9 cellular contexts compared by ENCODE assay signal in genomic region chr4:997375-998071, GRCh38. TPM values are rescaled to one million over a fixed set of nuclear protein-coding genes. Genes with fewer than 3 reads are reported as not detected.
DNase-seq lines count a peak whose midpoint lies in the region; ATAC-seq and TF ChIP-seq lines count a peak whose summit lies in the region.
"Had no signal": no experiment of that assay in that cellular context is flagged by ENCODE, and none has a peak within 500 bp of the region (broad histone marks: within the 10 kb centered on the region; RNA-seq: fewer than 3 reads in every experiment).

No MANE protein-coding gene starts in this region.

- TF ChIP-seq CTCF in fibroblast of the aortic adventitia (IDR thresholded peaks at IDR 0.05; ENCODE audit: insufficient read depth, low read length) (no peak), nephron progenitor cell (IDR thresholded peaks at IDR 0.05) (no peak)

- ATAC-seq in GM19455 (IDR thresholded peaks at IDR 0.05; ENCODE audit: unreplicated experiment) = no peak

- H3K36me3 Mint-ChIP-seq in nephron progenitor cell (ENCODE audit: low read depth) = no peaks in the 10 kb centered on the region

- peak; percentile 78 for DNase-seq in AG20443 (ENCODE audit: low spot score)
- DNase-seq in NCI-H69 (lab: John Stamatoyannopoulos, UW) = peak; percentile 27
- DNase-seq in fibroblast of the aortic adventitia (ENCODE audit: low read depth) = no peak
- peak; percentile 64 for DNase-seq in nephron progenitor cell
- DNase-seq in NCI-H2029 (lab: John Stamatoyannopoulos, UW) = no peak
- no peak for DNase-seq in NK-92 (lab: John Stamatoyannopoulos, UW; ENCODE audit: unreplicated experiment)
- no peak for DNase-seq in NCI-H526 treated with DMSO at 0.1 percent for 48 hours (lab: John Stamatoyannopoulos, UW)

- peaks cover 70% of the 10 kb centered on the region for H3K27me3 Mint-ChIP-seq in nephron progenitor cell (ENCODE audit: low read depth, poor library complexity)

- H3K27ac Mint-ChIP-seq in nephron progenitor cell = no peak overlapping the region
- H3K27ac Mint-ChIP-seq: T-helper 2 cell treated with Interferon-gamma antibody and Interleukin-4, amounts not matched to agents 5 μg/mL and 100 μg/mL, for 36 hours had no signal

- H3K4me3 ChIP-seq in fibroblast of the aortic adventitia (ENCODE audit: low read depth, low read length) = peak overlapping the region; percentile 37

- no peaks in the 10 kb centered on the region for H3K9me3 Mint-ChIP-seq in nephron progenitor cell
- H3K9me3 Mint-ChIP-seq: T-helper 2 cell treated with Interferon-gamma antibody and Interleukin-4, amounts not matched to agents 5 μg/mL and 100 μg/mL, for 36 hours had no signal

- H3K4me1 Mint-ChIP-seq in nephron progenitor cell = peaks cover 4% of the 10 kb centered on the region

- no peak overlapping the region for H3K4me3 Mint-ChIP-seq in nephron progenitor cell
- H3K4me3 Mint-ChIP-seq: T-helper 2 cell treated with Interferon-gamma antibody and Interleukin-4, amounts not matched to agents 5 μg/mL and 100 μg/mL, for 36 hours had no signal

RNA-seq across cellular contexts. Expression of gene SLC26A1, which starts 4.3 kb away (rescaled TPM):
- total RNA-seq in fibroblast of the aortic adventitia (ENCODE audit: low replicate concordance) = 0.27 TPM in 1 of 2 replicates, not detected in the other

RNA-seq across cellular contexts. Expression of gene IDUA, which starts 10.7 kb away (rescaled TPM):
- 20.3 and 21.7 TPM in 2 replicates for total RNA-seq in fibroblast of the aortic adventitia (ENCODE audit: low replicate concordance)

RNA-seq across cellular contexts. Expression of gene FGFRL1, which starts 13.9 kb away (rescaled TPM):
- 14.1 and 27.4 TPM in 2 replicates for total RNA-seq in fibroblast of the aortic adventitia (ENCODE audit: low replicate concordance)

RNA-seq across cellular contexts. Expression of gene DGKQ, which starts 24.2 kb away (rescaled TPM):
- 9.9 and 13.7 TPM in 2 replicates for total RNA-seq in fibroblast of the aortic adventitia (ENCODE audit: low replicate concordance)

Comparison
In these comparisons a context has a peak if more than half of its experiments do, and no peak if none do; other contexts are left out.
1. DNase-seq: peak in AG20443 (single experiment), NCI-H69 (single experiment) and nephron progenitor cell (single experiment); none in fibroblast of the aortic adventitia (single experiment), NCI-H2029 (single experiment), NK-92 (single experiment) and NCI-H526 treated with DMSO at 0.1 percent for 48 hours (single experiment).